ENCODE assay signal across 8 cellular contexts in genomic region chr19:3057275-3057714, GRCh38. TPM values are rescaled to one million over a fixed set of nuclear protein-coding genes. Genes with fewer than 3 reads are reported as not detected.
DNase-seq lines count a peak whose midpoint lies in the region; ATAC-seq and TF ChIP-seq lines count a peak whose summit lies in the region.

No MANE protein-coding gene starts in this region.

- peaks cover 53% of the 10 kb centered on the region for H3K4me1 ChIP-seq in muscle layer of colon (ENCODE audit: insufficient read depth, low read length)

- no peaks in the 10 kb centered on the region for H3K27me3 ChIP-seq in muscle layer of colon (ENCODE audit: control insufficient read depth in 1 of 2, insufficient read depth in 2 of 2, low read length in 2 of 2)

- TF ChIP-seq CTCF in epithelial cell of esophagus (IDR thresholded peaks at IDR 0.05; ENCODE audit: insufficient read depth, low read depth, low read length, missing control alignments) = no peak

- H3K27ac ChIP-seq in muscle layer of colon (ENCODE audit: low read depth, low read length) = peak overlapping the region; percentile 70

- H3K36me3 ChIP-seq in muscle layer of colon (ENCODE audit: insufficient read depth, low read length) = peaks cover 56% of the 10 kb centered on the region

- H3K9me3 ChIP-seq in muscle layer of colon (ENCODE audit: low read length) = no peaks in the 10 kb centered on the region

- DNase-seq in A172 (ENCODE audit: low spot score) (peak; percentile 56), NCI-H1694 treated with DMSO at 0.1 percent for 48 hours (lab: John Stamatoyannopoulos, UW) (peak; percentile 26), epithelial cell of esophagus (ENCODE audit: low read depth) (peak; percentile 36), HuH-7.5 (ENCODE audit: low spot score) (no peak), amniotic stem cell (lab: John Stamatoyannopoulos, UW) (no peak), ACHN (no peak)

- no peak overlapping the region for H3K9ac ChIP-seq in muscle layer of colon (ENCODE audit: low read length)

- ATAC-seq in HG03196 (IDR thresholded peaks at IDR 0.05; ENCODE audit: unreplicated experiment) = no peak

- H3K4me3 ChIP-seq in epithelial cell of esophagus (ENCODE audit: low read length) = no peak overlapping the region
- H3K4me3 ChIP-seq in muscle layer of colon (ENCODE audit: low read depth in 1 of 2, low read length in 2 of 2) = peak overlapping the region in 1 of 2 donors; percentile 21

- in situ Hi-C loops in ACHN (cut with HindIII; ENCODE audit: low pct_ligation_motif_present, low pct_unique_long_range_greater_than_20kb, low sequenced_read_pairs) = no loop called here

RNA-seq across cellular contexts. Expression of gene TLE5, which starts 5.0 kb away (rescaled TPM):
- total RNA-seq in A172 (2014; rRNA removed; shearing (Covaris generic)) = 521 and 529 TPM in 2 replicates

RNA-seq across cellular contexts. Expression of gene TLE2, which starts 28.2 kb away (rescaled TPM):
- total RNA-seq in A172 (2014; rRNA removed; shearing (Covaris generic)) = 2.3 and 2.4 TPM in 2 replicates

RNA-seq across cellular contexts. Expression of gene GNA11, which starts 36.9 kb away (rescaled TPM):
- 97.7 and 98.4 TPM in 2 replicates for total RNA-seq in A172 (2014; rRNA removed; shearing (Covaris generic))

Comparison
In these comparisons a context has a peak if more than half of its experiments do, and no peak if none do; other contexts are left out.
1. DNase-seq: peak in A172 (single experiment), NCI-H1694 treated with DMSO at 0.1 percent for 48 hours (single experiment) and epithelial cell of esophagus (single experiment); none in HuH-7.5 (single experiment), amniotic stem cell (single experiment) and ACHN (single experiment).